Comparison of ENCODE assay signal across 14 cellular contexts in genomic region chr2:45450633-45451032, GRCh38.
"Had no signal": no experiment of that assay in that cellular context is flagged by ENCODE, and none has a peak within 500 bp of the region (broad histone marks: within the 10 kb centered on the region; RNA-seq: fewer than 3 reads in every experiment).

No MANE protein-coding gene starts in this region.

- H3K4me3 ChIP-seq: breast epithelium, neural progenitor cell, suprapubic skin had no signal

- DNase-seq: activated CD4-positive, CD25-positive, alpha-beta regulatory T cell; activated effector memory CD4-positive, alpha-beta T cell treated with anti-CD3 and anti-CD28 coated beads, Interleukin-2, amount 50 U/mL, for 16 hours; activated T-cell treated with anti-CD3 and anti-CD28 coated beads, Interleukin-2, amount 50 U/mL, for 1 hour; amniotic stem cell; endodermal cell; stimulated activated CD4-positive, alpha-beta T cell treated with anti-CD3 and anti-CD28 coated beads, Interleukin-4, amount 100 ng/mL, for 1 hour; stimulated activated CD8-positive, alpha-beta memory T cell treated with anti-CD3 and anti-CD28 coated beads, Interleukin-4, amount 100 ng/mL, for 48 hours; stimulated activated naive CD8-positive, alpha-beta T cell treated with anti-CD3 and anti-CD28 coated beads, Interleukin-15, Interleukin-2, amounts not matched to agents 100 U/mL and 50 U/mL, for 24 hours had no signal

- H3K9me3 Mint-ChIP-seq: activated naive CD4-positive, alpha-beta T cell treated with anti-CD3 and anti-CD28 coated beads, Interleukin-2, amount 50 U/mL, for 72 hours; endodermal cell; neural progenitor cell; type B pancreatic cell had no signal

- ATAC-seq: activated naive CD4-positive, alpha-beta T cell treated with anti-CD3 and anti-CD28 coated beads, Interleukin-2, amount 50 U/mL, for 72 hours; stimulated activated naive CD8-positive, alpha-beta T cell treated with anti-CD3 and anti-CD28 coated beads, Interleukin-15, Interleukin-2, amounts not matched to agents 100 U/mL and 50 U/mL, for 24 hours had no signal

- H3K27ac Mint-ChIP-seq: activated naive CD4-positive, alpha-beta T cell treated with anti-CD3 and anti-CD28 coated beads, Interleukin-2, amount 50 U/mL, for 72 hours; endodermal cell; neural progenitor cell; type B pancreatic cell had no signal

- H3K4me3 Mint-ChIP-seq: endodermal cell, neural progenitor cell, type B pancreatic cell had no signal

- H3K4me2 ChIP-seq: neural progenitor cell had no signal

- H3K27me3 ChIP-seq: breast epithelium, neural progenitor cell, suprapubic skin had no signal

- H3K79me2 ChIP-seq: parathyroid adenoma had no signal

- H3K36me3 ChIP-seq: breast epithelium, neural progenitor cell, suprapubic skin had no signal

- H3K4me1 ChIP-seq: breast epithelium, neural progenitor cell, parathyroid adenoma, suprapubic skin had no signal

- H3K9ac ChIP-seq: neural progenitor cell, parathyroid adenoma had no signal

- H3K9me3 ChIP-seq: breast epithelium, suprapubic skin had no signal

- H3K36me3 Mint-ChIP-seq: activated naive CD4-positive, alpha-beta T cell treated with anti-CD3 and anti-CD28 coated beads, Interleukin-2, amount 50 U/mL, for 72 hours; neural progenitor cell; type B pancreatic cell had no signal

- H3K27ac ChIP-seq: breast epithelium, neural progenitor cell, parathyroid adenoma, suprapubic skin had no signal

- H3K27me3 Mint-ChIP-seq: type B pancreatic cell had no signal

- H2AFZ ChIP-seq: neural progenitor cell, parathyroid adenoma had no signal
